Comparison of ENCODE assay signal across 24 cellular contexts in the genomic region with DNA sequence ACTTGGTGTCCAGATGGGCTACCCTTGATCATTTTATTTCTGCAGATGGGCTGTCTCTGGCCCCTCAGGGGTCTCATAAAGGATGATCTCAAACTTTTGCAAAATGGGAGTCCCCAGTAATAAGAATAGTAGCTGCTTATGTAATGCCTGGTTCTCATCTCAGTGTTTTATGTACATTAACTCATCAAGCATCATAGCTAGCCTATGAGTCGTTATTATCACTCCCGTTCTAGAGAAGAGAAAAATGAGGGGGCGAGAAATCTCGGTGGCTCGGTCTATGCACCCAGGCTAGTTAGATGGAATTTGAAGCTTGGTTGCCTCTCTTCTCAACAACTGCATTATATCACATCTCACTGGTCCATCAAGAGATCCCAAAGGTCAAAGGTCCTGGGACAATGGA. TPM values are rescaled to one million over a fixed set of nuclear protein-coding genes. Genes with fewer than 3 reads are reported as not detected.
DNase-seq lines count a peak whose midpoint lies in the region; ATAC-seq, FAIRE-seq and TF ChIP-seq lines count a peak whose summit lies in the region.
"Had no signal": no experiment of that assay in that cellular context is flagged by ENCODE, and none has a peak within 500 bp of the region (broad histone marks: within the 10 kb centered on the region; RNA-seq: fewer than 3 reads in every experiment).

No MANE protein-coding gene starts in this region.

- H3K36me3 ChIP-seq in PC-3 (ENCODE audit: low read depth, low read length): no peaks in the 10 kb centered on the region
- H3K36me3 ChIP-seq in bronchial epithelial cell (ENCODE audit: control insufficient read depth, insufficient read depth, low read length): no peaks in the 10 kb centered on the region
- H3K36me3 ChIP-seq: Peyer's patch had no signal

- no peak for TF ChIP-seq CTCF in PC-3 (conservative IDR thresholded peaks at IDR 0.05; ENCODE audit: low read depth, low read length)
- no peak for TF ChIP-seq CTCF in bronchial epithelial cell (IDR thresholded peaks at IDR 0.05; ENCODE audit: insufficient read depth, low read length, severe bottlenecking)
- TF ChIP-seq CTCF in glutamatergic neuron (IDR thresholded peaks at IDR 0.05; ENCODE audit: partially characterized antibody, unreplicated experiment): no peak

- H3K4me2 ChIP-seq in PC-3 (ENCODE audit: low read length): no peak overlapping the region

- no peaks in the 10 kb centered on the region for H3K36me3 Mint-ChIP-seq in glutamatergic neuron (ENCODE audit: unreplicated experiment)
- H3K36me3 Mint-ChIP-seq: T-cell had no signal

- peaks cover 8% of the 10 kb centered on the region for H3K9me3 Mint-ChIP-seq in glutamatergic neuron (ENCODE audit: unreplicated experiment)
- H3K9me3 Mint-ChIP-seq: CD4-positive, alpha-beta T cell; T-cell had no signal

- H3K27ac ChIP-seq in PC-3 (ENCODE audit: low read length): no peak overlapping the region
- H3K27ac ChIP-seq: HL-60, Peyer's patch had no signal

- H3K27ac Mint-ChIP-seq in glutamatergic neuron (ENCODE audit: unreplicated experiment): no peak overlapping the region
- H3K27ac Mint-ChIP-seq: CD4-positive, alpha-beta T cell; T-cell had no signal

- no peaks in the 10 kb centered on the region for H4K20me1 ChIP-seq in PC-3 (ENCODE audit: low read length)

- no peak for FAIRE-seq in bronchial epithelial cell (lab: Jason Lieb, UNC)
- FAIRE-seq: G401.6, GM12892, HepG2 had no signal

- DNase-seq in EL: peak; percentile 43
- peak; percentile 20 for DNase-seq in PC-3
- peak; percentile 41 for DNase-seq in bronchial epithelial cell (ENCODE audit: low read depth)
- no peak for DNase-seq in stimulated activated CD4-positive, alpha-beta T cell treated with anti-CD3 and anti-CD28 coated beads, Interleukin-15, amount 100 ng/mL, for 24 hours
- no peak for DNase-seq in glutamatergic neuron
- no peak for DNase-seq in posterior vena cava (ENCODE audit: low spot score)
- DNase-seq: CD4-positive, alpha-beta T cell; COR-L47; DMS 273 treated with DMSO at 0.1 percent for 48 hours; DND-41; KG1; NCI-H1092 treated with DMSO at 0.1 percent for 48 hours; NCI-H1436 treated with DMSO at 0.1 percent for 48 hours; NCI-H1930; NCI-H2227 treated with DMSO at 0.1 percent for 48 hours; NCI-H510A treated with DMSO at 0.1 percent for 48 hours; NCI-H748 treated with DMSO at 0.1 percent for 48 hours; Peyer's patch; T-cell had no signal

- ATAC-seq in PC-3 (no peak), SK-N-SH treated with all-trans-retinoic acid at 6 μM for 48 hours (no peak)
- ATAC-seq: HepG2, T-cell had no signal

- no TSS peak for BruUV-seq in PC-3 (replicated peaks; lab: Mats Ljungman, UMichigan)

- no peak overlapping the region for H3K9ac ChIP-seq in PC-3 (ENCODE audit: low read length)

- H3K27me3 ChIP-seq in PC-3 (ENCODE audit: low read length) (no peaks in the 10 kb centered on the region; the same call in 1 of the 2 replicates), bronchial epithelial cell (ENCODE audit: control insufficient read depth, insufficient read depth, low read length) (peaks cover 13% of the 10 kb centered on the region)

- 0 out of 2 replicates have a peak, but pooled peaks cover 3% of the 10 kb centered on the region for H3K4me1 ChIP-seq in PC-3 (ENCODE audit: insufficient read depth, low read length)

- no peaks in the 10 kb centered on the region for H3K9me2 ChIP-seq in PC-3 (replicated peaks; ENCODE audit: low read length)

- no peaks in the 10 kb centered on the region for H3K9me3 ChIP-seq in PC-3 (ENCODE audit: low read length)
- H3K9me3 ChIP-seq: Peyer's patch had no signal

- H3K4me3 ChIP-seq in PC-3 (ENCODE audit: low read length) (no peak overlapping the region), bronchial epithelial cell (ENCODE audit: low read depth, low read length) (no peak overlapping the region)
- H3K4me3 ChIP-seq: Peyer's patch had no signal

- POLR2A ChIA-PET in PC-3 (lab: Charles Lee; ENCODE audit: unreplicated experiment): no interaction called here

- H2AFZ ChIP-seq in PC-3 (ENCODE audit: low read length): no peak overlapping the region

- intact Hi-C loops in PC-3 (cut with micrococcal nuclease) (no loop called here), posterior vena cava (cut with DNase I) (no loop called here)

- H3K27me3 Mint-ChIP-seq in glutamatergic neuron (ENCODE audit: unreplicated experiment): peaks cover 8% of the 10 kb centered on the region

- CTCF ChIA-PET in PC-3 (lab: Charles Lee): no interaction called here

- H3K4me3 Mint-ChIP-seq in glutamatergic neuron (ENCODE audit: unreplicated experiment): no peak overlapping the region
- H3K4me3 Mint-ChIP-seq: CD4-positive, alpha-beta T cell; T-cell had no signal

- H3K4me1 Mint-ChIP-seq in glutamatergic neuron (ENCODE audit: low read depth, unreplicated experiment): peaks cover 3% of the 10 kb centered on the region

- H3K79me2 ChIP-seq in PC-3 (ENCODE audit: low read length): no peaks in the 10 kb centered on the region

- H3F3A ChIP-seq in PC-3 (ENCODE audit: low read length, unreplicated experiment): no peaks in the 10 kb centered on the region

TF ChIP-seq in SK-N-SH treated with all-trans-retinoic acid at 6 μM for 48 hours, 23 proteins besides CTCF, POLR2A, EP300 and RAD21:
- TF ChIP-seq ZNF565 (CRISPR knock-in tag; conservative IDR thresholded peaks at IDR 0.05; ENCODE audit: low read depth) (no peak), ZNF70 (CRISPR knock-in tag; IDR thresholded peaks at IDR 0.05) (no peak), GLIS3 (CRISPR knock-in tag; IDR thresholded peaks at IDR 0.05) (no peak), RARB (CRISPR knock-in tag; IDR thresholded peaks at IDR 0.05) (no peak), ZFP3 (CRISPR knock-in tag; IDR thresholded peaks at IDR 0.05) (no peak), OSR1 (CRISPR knock-in tag; IDR thresholded peaks at IDR 0.05) (no peak)
- TF ChIP-seq, protein P1, sequence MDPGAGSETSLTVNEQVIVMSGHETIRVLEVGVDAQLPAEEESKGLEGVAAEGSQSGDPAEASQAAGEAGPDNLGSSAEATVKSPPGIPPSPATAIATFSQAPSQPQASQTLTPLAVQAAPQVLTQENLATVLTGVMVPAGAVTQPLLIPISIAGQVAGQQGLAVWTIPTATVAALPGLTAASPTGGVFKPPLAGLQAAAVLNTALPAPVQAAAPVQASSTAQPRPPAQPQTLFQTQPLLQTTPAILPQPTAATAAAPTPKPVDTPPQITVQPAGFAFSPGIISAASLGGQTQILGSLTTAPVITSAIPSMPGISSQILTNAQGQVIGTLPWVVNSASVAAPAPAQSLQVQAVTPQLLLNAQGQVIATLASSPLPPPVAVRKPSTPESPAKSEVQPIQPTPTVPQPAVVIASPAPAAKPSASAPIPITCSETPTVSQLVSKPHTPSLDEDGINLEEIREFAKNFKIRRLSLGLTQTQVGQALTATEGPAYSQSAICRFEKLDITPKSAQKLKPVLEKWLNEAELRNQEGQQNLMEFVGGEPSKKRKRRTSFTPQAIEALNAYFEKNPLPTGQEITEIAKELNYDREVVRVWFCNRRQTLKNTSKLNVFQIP (CRISPR knock-in tag; IDR thresholded peaks at IDR 0.05; ENCODE audit: borderline replicate concordance, low read depth): no peak
- TF ChIP-seq, protein P2, sequence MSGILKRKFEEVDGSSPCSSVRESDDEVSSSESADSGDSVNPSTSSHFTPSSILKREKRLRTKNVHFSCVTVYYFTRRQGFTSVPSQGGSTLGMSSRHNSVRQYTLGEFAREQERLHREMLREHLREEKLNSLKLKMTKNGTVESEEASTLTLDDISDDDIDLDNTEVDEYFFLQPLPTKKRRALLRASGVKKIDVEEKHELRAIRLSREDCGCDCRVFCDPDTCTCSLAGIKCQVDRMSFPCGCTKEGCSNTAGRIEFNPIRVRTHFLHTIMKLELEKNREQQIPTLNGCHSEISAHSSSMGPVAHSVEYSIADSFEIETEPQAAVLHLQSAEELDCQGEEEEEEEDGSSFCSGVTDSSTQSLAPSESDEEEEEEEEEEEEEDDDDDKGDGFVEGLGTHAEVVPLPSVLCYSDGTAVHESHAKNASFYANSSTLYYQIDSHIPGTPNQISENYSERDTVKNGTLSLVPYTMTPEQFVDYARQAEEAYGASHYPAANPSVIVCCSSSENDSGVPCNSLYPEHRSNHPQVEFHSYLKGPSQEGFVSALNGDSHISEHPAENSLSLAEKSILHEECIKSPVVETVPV (CRISPR knock-in tag; IDR thresholded peaks at IDR 0.05): no peak
- TF ChIP-seq, protein P3, sequence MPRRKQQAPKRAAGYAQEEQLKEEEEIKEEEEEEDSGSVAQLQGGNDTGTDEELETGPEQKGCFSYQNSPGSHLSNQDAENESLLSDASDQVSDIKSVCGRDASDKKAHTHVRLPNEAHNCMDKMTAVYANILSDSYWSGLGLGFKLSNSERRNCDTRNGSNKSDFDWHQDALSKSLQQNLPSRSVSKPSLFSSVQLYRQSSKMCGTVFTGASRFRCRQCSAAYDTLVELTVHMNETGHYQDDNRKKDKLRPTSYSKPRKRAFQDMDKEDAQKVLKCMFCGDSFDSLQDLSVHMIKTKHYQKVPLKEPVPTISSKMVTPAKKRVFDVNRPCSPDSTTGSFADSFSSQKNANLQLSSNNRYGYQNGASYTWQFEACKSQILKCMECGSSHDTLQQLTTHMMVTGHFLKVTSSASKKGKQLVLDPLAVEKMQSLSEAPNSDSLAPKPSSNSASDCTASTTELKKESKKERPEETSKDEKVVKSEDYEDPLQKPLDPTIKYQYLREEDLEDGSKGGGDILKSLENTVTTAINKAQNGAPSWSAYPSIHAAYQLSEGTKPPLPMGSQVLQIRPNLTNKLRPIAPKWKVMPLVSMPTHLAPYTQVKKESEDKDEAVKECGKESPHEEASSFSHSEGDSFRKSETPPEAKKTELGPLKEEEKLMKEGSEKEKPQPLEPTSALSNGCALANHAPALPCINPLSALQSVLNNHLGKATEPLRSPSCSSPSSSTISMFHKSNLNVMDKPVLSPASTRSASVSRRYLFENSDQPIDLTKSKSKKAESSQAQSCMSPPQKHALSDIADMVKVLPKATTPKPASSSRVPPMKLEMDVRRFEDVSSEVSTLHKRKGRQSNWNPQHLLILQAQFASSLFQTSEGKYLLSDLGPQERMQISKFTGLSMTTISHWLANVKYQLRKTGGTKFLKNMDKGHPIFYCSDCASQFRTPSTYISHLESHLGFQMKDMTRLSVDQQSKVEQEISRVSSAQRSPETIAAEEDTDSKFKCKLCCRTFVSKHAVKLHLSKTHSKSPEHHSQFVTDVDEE (CRISPR knock-in tag; IDR thresholded peaks at IDR 0.05): no peak

RNA-seq across cellular contexts. Expression of a gene that starts 3.4 kb away (rescaled TPM):
- total RNA-seq in PC-3 (2014; rRNA removed): 1.8 TPM in 1 of 2 replicates, not detected in the other
- total RNA-seq in bronchial epithelial cell: 0.26 TPM in 1 of 2 replicates, not detected in the other
- total RNA-seq in glutamatergic neuron (ENCODE audit: unreplicated experiment): 0.74 TPM
- total RNA-seq in posterior vena cava: not detected
- total RNA-seq: CD4-positive, alpha-beta T cell; HepG2; Peyer's patch; T-cell had no signal

RNA-seq across cellular contexts. Expression of a gene that starts 32.1 kb away (rescaled TPM):
- total RNA-seq in PC-3 (2014; rRNA removed) (0.15 and 0.23 TPM in 2 replicates), bronchial epithelial cell (not detected in 2 replicates), glutamatergic neuron (ENCODE audit: unreplicated experiment) (4.3 TPM), posterior vena cava (under 1 TPM; 0.05 to 0.09 TPM)
- total RNA-seq: CD4-positive, alpha-beta T cell; HepG2; Peyer's patch had no signal

Comparison
In these comparisons a context has a peak if more than half of its experiments do, and no peak if none do; other contexts are left out.
1. DNase-seq: peak in EL (single experiment), PC-3 (single experiment) and bronchial epithelial cell (single experiment); none in stimulated activated CD4-positive, alpha-beta T cell treated with anti-CD3 and anti-CD28 coated beads, Interleukin-15, amount 100 ng/mL, for 24 hours (single experiment), glutamatergic neuron (single experiment) and posterior vena cava (single experiment).